ENCODE assay signal across 17 cellular contexts in the genomic region with DNA sequence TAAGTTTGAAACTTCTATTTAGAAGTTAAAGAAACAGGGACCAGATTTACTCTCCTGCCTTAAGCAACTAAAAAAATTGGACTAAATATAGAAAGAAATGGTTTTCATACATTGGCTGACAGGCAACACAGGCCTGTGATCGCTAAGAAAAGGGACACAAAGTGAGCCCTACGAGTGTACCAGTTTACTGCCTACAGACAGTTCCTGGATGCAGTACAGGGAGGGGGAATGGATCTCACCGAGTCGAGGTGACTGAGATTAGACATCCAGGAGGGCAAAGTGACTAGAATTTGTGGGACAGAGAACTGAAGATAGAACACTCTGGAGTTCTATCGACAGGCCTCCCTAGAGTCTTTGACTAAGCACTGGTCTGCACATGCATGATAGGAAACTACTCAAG. TPM values are rescaled to one million over a fixed set of nuclear protein-coding genes. Genes with fewer than 3 reads are reported as not detected.
DNase-seq lines count a peak whose midpoint lies in the region; ATAC-seq and TF ChIP-seq lines count a peak whose summit lies in the region.
"Had no signal": no experiment of that assay in that cellular context is flagged by ENCODE, and none has a peak within 500 bp of the region (broad histone marks: within the 10 kb centered on the region; RNA-seq: fewer than 3 reads in every experiment).

No MANE protein-coding gene starts in this region.

- no peak for DNase-seq in Right ventricle myocardium inferior (ENCODE audit: missing footprints)
- DNase-seq in right atrium auricular region (ENCODE audit: low spot score): no peak
- peak; percentile 68 for DNase-seq in RKO (ENCODE audit: low spot score)
- no peak for DNase-seq in left ventricle myocardium inferior
- DNase-seq in stimulated activated CD4-positive, alpha-beta T cell treated with anti-CD3 and anti-CD28 coated beads, Interleukin-15, amount 100 ng/mL, for 24 hours: no peak
- DNase-seq in effector CD4-positive, alpha-beta T cell: no peak
- DNase-seq: Caco-2; CD4-positive, CD25-positive, alpha-beta regulatory T cell; CD8-positive, alpha-beta T cell; DMS153; DND-41; GM23248; H7; HCEC 1CT had no signal

- H3K36me3 ChIP-seq in right atrium auricular region: no peaks in the 10 kb centered on the region
- H3K36me3 ChIP-seq in left ventricle myocardium inferior: no peaks in the 10 kb centered on the region
- H3K36me3 ChIP-seq: BLaER1 had no signal

- intact Hi-C loops in Right ventricle myocardium inferior (cut with DNase I): no loop called here
- intact Hi-C loops in left ventricle myocardium inferior (cut with micrococcal nuclease): no loop called here

- H3K27me3 ChIP-seq in right atrium auricular region: no peaks in the 10 kb centered on the region
- H3K27me3 ChIP-seq in left ventricle myocardium inferior (ENCODE audit: low read depth): no peaks in the 10 kb centered on the region
- H3K27me3 ChIP-seq: BLaER1 had no signal

- TF ChIP-seq CTCF in right atrium auricular region (IDR thresholded peaks at IDR 0.05) (no peak), left ventricle myocardium inferior (IDR thresholded peaks at IDR 0.05; ENCODE audit: borderline replicate concordance) (no peak)

- H3K9me3 ChIP-seq in right atrium auricular region (peaks cover 0 to 21% of the 10 kb centered on the region in 2 donors), left ventricle myocardium inferior (replicated peaks) (peaks cover 37% of the 10 kb centered on the region)

- peak; percentile 63 for ATAC-seq in Right ventricle myocardium inferior
- ATAC-seq: CD8-positive, alpha-beta T cell had no signal

- H3K4me1 ChIP-seq in right atrium auricular region: peaks cover 0 to 11% of the 10 kb centered on the region in 2 donors
- H3K4me1 ChIP-seq in left ventricle myocardium inferior: peaks cover 21% of the 10 kb centered on the region
- H3K4me1 ChIP-seq: BLaER1, Caco-2 had no signal

- H3K27ac ChIP-seq in right atrium auricular region (peak overlapping the region in 1 of 2 donors; percentile 4), left ventricle myocardium inferior (replicated peaks) (peak overlapping the region; percentile 55)
- H3K27ac ChIP-seq: 22Rv1, BLaER1, C4-2B, GM23248 had no signal

- H3K4me3 ChIP-seq in right atrium auricular region: no peak overlapping the region
- H3K4me3 ChIP-seq in left ventricle myocardium inferior: no peak overlapping the region
- H3K4me3 ChIP-seq: BLaER1, GM23248 had no signal

RNA-seq across cellular contexts. Expression of a gene that starts 16.0 kb away (rescaled TPM):
- total RNA-seq in Right ventricle myocardium inferior: 102 TPM
- total RNA-seq in right atrium auricular region: 100 to 1,000 TPM in 1 of 2 donors, 10 to 100 TPM in 1; 98.4 to 144 TPM
- 105 TPM for total RNA-seq in left ventricle myocardium inferior

RNA-seq across cellular contexts. Expression of a gene that starts 57.6 kb away (rescaled TPM):
- 4.7 TPM for total RNA-seq in Right ventricle myocardium inferior
- 1 to 10 TPM; 4.7 to 7.3 TPM for total RNA-seq in right atrium auricular region
- 5.7 TPM for total RNA-seq in left ventricle myocardium inferior
